ENCODE assay signal across 1 cellular context in the genomic region with DNA sequence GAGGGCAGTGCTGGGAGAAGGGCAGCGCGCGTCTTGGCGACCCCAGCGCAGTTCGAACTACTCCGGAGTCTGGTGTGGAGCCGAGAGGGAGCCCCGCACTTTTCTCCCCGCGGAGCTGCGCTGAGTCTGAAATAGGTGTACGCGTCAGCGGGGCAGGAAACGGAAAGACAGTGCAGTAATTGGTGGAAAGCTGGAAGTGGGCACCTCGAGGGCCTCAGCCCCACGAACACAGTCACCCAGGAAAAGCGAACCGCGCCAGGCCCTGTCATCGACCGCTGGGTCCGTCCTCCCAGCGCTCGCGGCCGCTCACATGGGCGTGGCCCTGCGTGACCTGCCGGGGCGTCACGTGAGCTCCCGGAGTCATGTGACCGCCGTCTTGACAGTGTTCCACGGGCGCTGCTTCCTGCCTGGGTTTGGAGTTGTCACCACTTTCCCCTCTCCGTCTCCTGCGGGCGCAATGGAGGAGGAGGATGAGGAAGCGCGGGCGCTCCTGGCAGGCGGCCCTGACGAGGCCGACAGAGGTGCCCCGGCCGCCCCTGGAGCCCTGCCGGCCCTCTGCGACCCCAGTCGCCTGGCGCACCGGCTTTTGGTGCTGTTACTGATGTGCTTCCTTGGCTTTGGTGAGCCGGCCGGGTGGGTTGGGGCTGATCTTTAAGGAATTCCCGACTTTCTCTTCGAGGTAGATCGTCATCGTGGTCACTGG.
TF ChIP-seq lines count a peak whose summit lies in the region.

A gene with protein sequence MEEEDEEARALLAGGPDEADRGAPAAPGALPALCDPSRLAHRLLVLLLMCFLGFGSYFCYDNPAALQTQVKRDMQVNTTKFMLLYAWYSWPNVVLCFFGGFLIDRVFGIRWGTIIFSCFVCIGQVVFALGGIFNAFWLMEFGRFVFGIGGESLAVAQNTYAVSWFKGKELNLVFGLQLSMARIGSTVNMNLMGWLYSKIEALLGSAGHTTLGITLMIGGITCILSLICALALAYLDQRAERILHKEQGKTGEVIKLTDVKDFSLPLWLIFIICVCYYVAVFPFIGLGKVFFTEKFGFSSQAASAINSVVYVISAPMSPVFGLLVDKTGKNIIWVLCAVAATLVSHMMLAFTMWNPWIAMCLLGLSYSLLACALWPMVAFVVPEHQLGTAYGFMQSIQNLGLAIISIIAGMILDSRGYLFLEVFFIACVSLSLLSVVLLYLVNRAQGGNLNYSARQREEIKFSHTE (plus strand): TSS at position 359 of the 703 bp plus-strand sequence. CDS start 99 bp downstream, at position 458.

TF ChIP-seq in GM23338, 12 proteins besides CTCF, POLR2A, EP300 and RAD21:
- TF ChIP-seq, protein P1, sequence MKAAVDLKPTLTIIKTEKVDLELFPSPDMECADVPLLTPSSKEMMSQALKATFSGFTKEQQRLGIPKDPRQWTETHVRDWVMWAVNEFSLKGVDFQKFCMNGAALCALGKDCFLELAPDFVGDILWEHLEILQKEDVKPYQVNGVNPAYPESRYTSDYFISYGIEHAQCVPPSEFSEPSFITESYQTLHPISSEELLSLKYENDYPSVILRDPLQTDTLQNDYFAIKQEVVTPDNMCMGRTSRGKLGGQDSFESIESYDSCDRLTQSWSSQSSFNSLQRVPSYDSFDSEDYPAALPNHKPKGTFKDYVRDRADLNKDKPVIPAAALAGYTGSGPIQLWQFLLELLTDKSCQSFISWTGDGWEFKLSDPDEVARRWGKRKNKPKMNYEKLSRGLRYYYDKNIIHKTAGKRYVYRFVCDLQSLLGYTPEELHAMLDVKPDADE (IDR thresholded peaks at IDR 0.05): peak; percentile 74
- TF ChIP-seq STAT1 (IDR thresholded peaks at IDR 0.05; ENCODE audit: unreplicated experiment) (no peak), EZH2 (IDR thresholded peaks at IDR 0.05; ENCODE audit: low read depth, unreplicated experiment) (no peak), JUNB (IDR thresholded peaks at IDR 0.05; ENCODE audit: unreplicated experiment) (no peak), CREB1 (CRISPR knock-in tag; IDR thresholded peaks at IDR 0.05; ENCODE audit: low read depth) (0 out of 2 replicates have a peak, but pooled peaks have one; percentile 52), NANOG (IDR thresholded peaks at IDR 0.05; ENCODE audit: borderline replicate concordance) (no peak), ZNF114 (CRISPR knock-in tag; IDR thresholded peaks at IDR 0.05) (no peak), ZNF331 (CRISPR knock-in tag; IDR thresholded peaks at IDR 0.05; ENCODE audit: low read depth) (no peak), EZH2phosphoT487 (IDR thresholded peaks at IDR 0.05; ENCODE audit: unreplicated experiment) (no peak), POLR2AphosphoS5 (IDR thresholded peaks at IDR 0.05; ENCODE audit: low read depth) (peak; percentile 78)
- TF ChIP-seq, protein P2, sequence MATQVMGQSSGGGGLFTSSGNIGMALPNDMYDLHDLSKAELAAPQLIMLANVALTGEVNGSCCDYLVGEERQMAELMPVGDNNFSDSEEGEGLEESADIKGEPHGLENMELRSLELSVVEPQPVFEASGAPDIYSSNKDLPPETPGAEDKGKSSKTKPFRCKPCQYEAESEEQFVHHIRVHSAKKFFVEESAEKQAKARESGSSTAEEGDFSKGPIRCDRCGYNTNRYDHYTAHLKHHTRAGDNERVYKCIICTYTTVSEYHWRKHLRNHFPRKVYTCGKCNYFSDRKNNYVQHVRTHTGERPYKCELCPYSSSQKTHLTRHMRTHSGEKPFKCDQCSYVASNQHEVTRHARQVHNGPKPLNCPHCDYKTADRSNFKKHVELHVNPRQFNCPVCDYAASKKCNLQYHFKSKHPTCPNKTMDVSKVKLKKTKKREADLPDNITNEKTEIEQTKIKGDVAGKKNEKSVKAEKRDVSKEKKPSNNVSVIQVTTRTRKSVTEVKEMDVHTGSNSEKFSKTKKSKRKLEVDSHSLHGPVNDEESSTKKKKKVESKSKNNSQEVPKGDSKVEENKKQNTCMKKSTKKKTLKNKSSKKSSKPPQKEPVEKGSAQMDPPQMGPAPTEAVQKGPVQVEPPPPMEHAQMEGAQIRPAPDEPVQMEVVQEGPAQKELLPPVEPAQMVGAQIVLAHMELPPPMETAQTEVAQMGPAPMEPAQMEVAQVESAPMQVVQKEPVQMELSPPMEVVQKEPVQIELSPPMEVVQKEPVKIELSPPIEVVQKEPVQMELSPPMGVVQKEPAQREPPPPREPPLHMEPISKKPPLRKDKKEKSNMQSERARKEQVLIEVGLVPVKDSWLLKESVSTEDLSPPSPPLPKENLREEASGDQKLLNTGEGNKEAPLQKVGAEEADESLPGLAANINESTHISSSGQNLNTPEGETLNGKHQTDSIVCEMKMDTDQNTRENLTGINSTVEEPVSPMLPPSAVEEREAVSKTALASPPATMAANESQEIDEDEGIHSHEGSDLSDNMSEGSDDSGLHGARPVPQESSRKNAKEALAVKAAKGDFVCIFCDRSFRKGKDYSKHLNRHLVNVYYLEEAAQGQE (IDR thresholded peaks at IDR 0.05; ENCODE audit: unreplicated experiment): no peak
- TF ChIP-seq, protein P3, sequence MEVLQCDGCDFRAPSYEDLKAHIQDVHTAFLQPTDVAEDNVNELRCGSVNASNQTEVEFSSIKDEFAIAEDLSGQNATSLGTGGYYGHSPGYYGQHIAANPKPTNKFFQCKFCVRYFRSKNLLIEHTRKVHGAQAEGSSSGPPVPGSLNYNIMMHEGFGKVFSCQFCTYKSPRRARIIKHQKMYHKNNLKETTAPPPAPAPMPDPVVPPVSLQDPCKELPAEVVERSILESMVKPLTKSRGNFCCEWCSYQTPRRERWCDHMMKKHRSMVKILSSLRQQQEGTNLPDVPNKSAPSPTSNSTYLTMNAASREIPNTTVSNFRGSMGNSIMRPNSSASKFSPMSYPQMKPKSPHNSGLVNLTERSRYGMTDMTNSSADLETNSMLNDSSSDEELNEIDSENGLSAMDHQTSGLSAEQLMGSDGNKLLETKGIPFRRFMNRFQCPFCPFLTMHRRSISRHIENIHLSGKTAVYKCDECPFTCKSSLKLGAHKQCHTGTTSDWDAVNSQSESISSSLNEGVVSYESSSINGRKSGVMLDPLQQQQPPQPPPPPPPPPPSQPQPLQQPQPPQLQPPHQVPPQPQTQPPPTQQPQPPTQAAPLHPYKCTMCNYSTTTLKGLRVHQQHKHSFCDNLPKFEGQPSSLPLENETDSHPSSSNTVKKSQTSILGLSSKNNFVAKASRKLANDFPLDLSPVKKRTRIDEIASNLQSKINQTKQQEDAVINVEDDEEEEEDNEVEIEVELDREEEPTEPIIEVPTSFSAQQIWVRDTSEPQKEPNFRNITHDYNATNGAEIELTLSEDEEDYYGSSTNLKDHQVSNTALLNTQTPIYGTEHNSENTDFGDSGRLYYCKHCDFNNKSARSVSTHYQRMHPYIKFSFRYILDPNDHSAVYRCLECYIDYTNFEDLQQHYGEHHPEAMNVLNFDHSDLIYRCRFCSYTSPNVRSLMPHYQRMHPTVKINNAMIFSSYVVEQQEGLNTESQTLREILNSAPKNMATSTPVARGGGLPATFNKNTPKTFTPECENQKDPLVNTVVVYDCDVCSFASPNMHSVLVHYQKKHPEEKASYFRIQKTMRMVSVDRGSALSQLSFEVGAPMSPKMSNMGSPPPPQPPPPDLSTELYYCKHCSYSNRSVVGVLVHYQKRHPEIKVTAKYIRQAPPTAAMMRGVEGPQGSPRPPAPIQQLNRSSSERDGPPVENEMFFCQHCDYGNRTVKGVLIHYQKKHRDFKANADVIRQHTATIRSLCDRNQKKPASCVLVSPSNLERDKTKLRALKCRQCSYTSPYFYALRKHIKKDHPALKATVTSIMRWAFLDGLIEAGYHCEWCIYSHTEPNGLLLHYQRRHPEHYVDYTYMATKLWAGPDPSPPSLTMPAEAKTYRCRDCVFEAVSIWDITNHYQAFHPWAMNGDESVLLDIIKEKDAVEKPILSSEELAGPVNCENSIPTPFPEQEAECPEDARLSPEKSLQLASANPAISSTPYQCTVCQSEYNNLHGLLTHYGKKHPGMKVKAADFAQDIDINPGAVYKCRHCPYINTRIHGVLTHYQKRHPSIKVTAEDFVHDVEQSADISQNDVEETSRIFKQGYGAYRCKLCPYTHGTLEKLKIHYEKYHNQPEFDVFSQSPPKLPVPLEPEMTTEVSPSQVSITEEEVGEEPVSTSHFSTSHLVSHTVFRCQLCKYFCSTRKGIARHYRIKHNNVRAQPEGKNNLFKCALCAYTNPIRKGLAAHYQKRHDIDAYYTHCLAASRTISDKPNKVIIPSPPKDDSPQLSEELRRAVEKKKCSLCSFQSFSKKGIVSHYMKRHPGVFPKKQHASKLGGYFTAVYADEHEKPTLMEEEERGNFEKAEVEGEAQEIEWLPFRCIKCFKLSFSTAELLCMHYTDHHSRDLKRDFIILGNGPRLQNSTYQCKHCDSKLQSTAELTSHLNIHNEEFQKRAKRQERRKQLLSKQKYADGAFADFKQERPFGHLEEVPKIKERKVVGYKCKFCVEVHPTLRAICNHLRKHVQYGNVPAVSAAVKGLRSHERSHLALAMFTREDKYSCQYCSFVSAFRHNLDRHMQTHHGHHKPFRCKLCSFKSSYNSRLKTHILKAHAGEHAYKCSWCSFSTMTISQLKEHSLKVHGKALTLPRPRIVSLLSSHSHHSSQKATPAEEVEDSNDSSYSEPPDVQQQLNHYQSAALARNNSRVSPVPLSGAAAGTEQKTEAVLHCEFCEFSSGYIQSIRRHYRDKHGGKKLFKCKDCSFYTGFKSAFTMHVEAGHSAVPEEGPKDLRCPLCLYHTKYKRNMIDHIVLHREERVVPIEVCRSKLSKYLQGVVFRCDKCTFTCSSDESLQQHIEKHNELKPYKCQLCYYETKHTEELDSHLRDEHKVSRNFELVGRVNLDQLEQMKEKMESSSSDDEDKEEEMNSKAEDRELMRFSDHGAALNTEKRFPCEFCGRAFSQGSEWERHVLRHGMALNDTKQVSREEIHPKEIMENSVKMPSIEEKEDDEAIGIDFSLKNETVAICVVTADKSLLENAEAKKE (CRISPR knock-in tag; IDR thresholded peaks at IDR 0.05): no peak
